In the genomic region with DNA sequence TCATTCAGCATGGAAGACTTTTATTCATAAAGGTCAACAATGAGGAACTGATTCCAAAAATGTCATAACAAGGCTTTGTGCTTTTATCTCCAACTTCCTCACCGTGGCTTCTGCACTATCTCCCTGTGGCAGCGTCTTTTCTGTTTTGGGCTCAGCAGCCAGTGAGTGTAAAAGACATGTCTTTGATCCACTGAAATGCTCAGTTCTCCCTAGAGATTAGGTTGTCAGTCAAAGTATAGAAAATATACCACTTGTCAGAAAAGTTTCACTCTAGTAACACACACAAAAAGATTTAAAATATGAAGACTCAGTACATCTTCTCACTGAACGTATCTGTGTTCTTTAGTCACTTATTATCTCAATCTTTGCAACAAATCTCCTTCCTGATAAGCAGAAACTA, we compare ENCODE assay signal across 16 cellular contexts.
"Had no signal": no experiment of that assay in that cellular context is flagged by ENCODE, and none has a peak within 500 bp of the region (broad histone marks: within the 10 kb centered on the region; RNA-seq: fewer than 3 reads in every experiment).

No MANE protein-coding gene starts in this region.

- DNase-seq: activated CD4-positive, alpha-beta T cell treated with anti-CD3 and anti-CD28 coated beads for 36 hours; activated CD4-positive, alpha-beta T cell treated with anti-CD3 and anti-CD28 coated beads, Interleukin-2, amount 50 U/mL, for 48 hours; activated naive CD4-positive, alpha-beta T cell; activated naive CD8-positive, alpha-beta T cell treated with anti-CD3 and anti-CD28 coated beads for 36 hours; activated T-cell treated with anti-CD3 and anti-CD28 coated beads for 4 hours; amygdala; effector memory CD8-positive, alpha-beta T cell; hippocampal formation; islet precursor cell; lower lobe of right lung; natural killer cell; occipital lobe; stimulated activated naive B cell treated with anti-CD40 and anti-IgM and Interleukin-4, amounts not matched to agents 10 μg/mL and 1 μg/mL and 100 μg/mL, for 72 hours; upper lobe of right lung had no signal

- H3K9me3 ChIP-seq: lower lobe of right lung, upper lobe of right lung had no signal

- H3K27ac Mint-ChIP-seq: activated CD4-positive, alpha-beta T cell treated with anti-CD3 and anti-CD28 coated beads for 36 hours; activated naive CD8-positive, alpha-beta T cell treated with anti-CD3 and anti-CD28 coated beads for 36 hours; activated T-helper 1 cell treated with anti-CD3 and anti-CD28 coated beads, Interleukin-12 subunit alpha, Interleukin-12 subunit beta, Interleukin-2, Interleukin-4 antibody, amounts not matched to agents 30 ng/mL and 10 ng/mL and 1 ng/mL, durations not matched to agents 14 hours and 24 hours and 36 hours; effector memory CD8-positive, alpha-beta T cell; natural killer cell; stimulated activated naive B cell treated with anti-CD40 and anti-IgM and Interleukin-4, amounts not matched to agents 10 μg/mL and 1 μg/mL and 100 μg/mL, for 72 hours; WTC11 had no signal

- H3K4me3 ChIP-seq: lower lobe of right lung, upper lobe of right lung had no signal

- H3K27me3 ChIP-seq: upper lobe of right lung had no signal

- H3K36me3 Mint-ChIP-seq: activated naive CD8-positive, alpha-beta T cell treated with anti-CD3 and anti-CD28 coated beads for 36 hours; stimulated activated naive B cell treated with anti-CD40 and anti-IgM and Interleukin-4, amounts not matched to agents 10 μg/mL and 1 μg/mL and 100 μg/mL, for 72 hours; WTC11 had no signal

- H3K36me3 ChIP-seq: lower lobe of right lung, upper lobe of right lung had no signal

- H3K4me3 Mint-ChIP-seq: activated CD4-positive, alpha-beta T cell treated with anti-CD3 and anti-CD28 coated beads for 36 hours; activated naive CD8-positive, alpha-beta T cell treated with anti-CD3 and anti-CD28 coated beads for 36 hours; activated T-helper 1 cell treated with anti-CD3 and anti-CD28 coated beads, Interleukin-12 subunit alpha, Interleukin-12 subunit beta, Interleukin-2, Interleukin-4 antibody, amounts not matched to agents 30 ng/mL and 10 ng/mL and 1 ng/mL, durations not matched to agents 14 hours and 24 hours and 36 hours; effector memory CD8-positive, alpha-beta T cell; natural killer cell; stimulated activated naive B cell treated with anti-CD40 and anti-IgM and Interleukin-4, amounts not matched to agents 10 μg/mL and 1 μg/mL and 100 μg/mL, for 72 hours; WTC11 had no signal

- H3K27me3 Mint-ChIP-seq: activated CD4-positive, alpha-beta T cell treated with anti-CD3 and anti-CD28 coated beads for 36 hours; activated naive CD8-positive, alpha-beta T cell treated with anti-CD3 and anti-CD28 coated beads for 36 hours; effector memory CD8-positive, alpha-beta T cell; stimulated activated naive B cell treated with anti-CD40 and anti-IgM and Interleukin-4, amounts not matched to agents 10 μg/mL and 1 μg/mL and 100 μg/mL, for 72 hours had no signal

- ATAC-seq: activated CD4-positive, alpha-beta T cell treated with anti-CD3 and anti-CD28 coated beads for 36 hours; effector memory CD8-positive, alpha-beta T cell; lower lobe of right lung; natural killer cell; stimulated activated naive B cell treated with anti-CD40 and anti-IgM and Interleukin-4, amounts not matched to agents 10 μg/mL and 1 μg/mL and 100 μg/mL, for 72 hours; upper lobe of right lung; WTC11 had no signal

- H3K4me1 ChIP-seq: lower lobe of right lung, upper lobe of right lung had no signal

- H3K4me1 Mint-ChIP-seq: activated CD4-positive, alpha-beta T cell treated with anti-CD3 and anti-CD28 coated beads for 36 hours; activated naive CD8-positive, alpha-beta T cell treated with anti-CD3 and anti-CD28 coated beads for 36 hours; natural killer cell; stimulated activated naive B cell treated with anti-CD40 and anti-IgM and Interleukin-4, amounts not matched to agents 10 μg/mL and 1 μg/mL and 100 μg/mL, for 72 hours had no signal
